19 cellular contexts compared by ENCODE assay signal in the genomic region with DNA sequence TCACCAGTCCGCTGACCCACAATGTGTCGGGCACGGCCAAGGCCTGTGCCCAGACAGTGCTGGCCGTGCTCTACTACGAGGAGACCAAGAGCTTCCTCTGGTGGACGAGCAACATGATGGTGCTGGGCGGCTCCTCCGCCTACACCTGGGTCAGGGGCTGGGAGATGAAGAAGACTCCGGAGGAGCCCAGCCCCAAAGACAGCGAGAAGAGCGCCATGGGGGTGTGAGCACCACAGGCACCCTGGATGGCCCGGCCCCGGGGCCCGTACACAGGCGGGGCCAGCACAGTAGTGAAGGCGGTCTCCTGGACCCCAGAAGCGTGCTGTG.
"Had no signal": no experiment of that assay in that cellular context is flagged by ENCODE, and none has a peak within 500 bp of the region (broad histone marks: within the 10 kb centered on the region; RNA-seq: fewer than 3 reads in every experiment).

No MANE protein-coding gene starts in this region.

- H3K27me3 Mint-ChIP-seq: dendritic cell treated with granulocyte-macrophage colony-stimulating factor and Interleukin-4, amounts not matched to agents 40 ng/mL and 50 ng/mL, for 4 days had no signal

- H3K9me3 Mint-ChIP-seq: dendritic cell treated with granulocyte-macrophage colony-stimulating factor and Interleukin-4, amounts not matched to agents 40 ng/mL and 50 ng/mL, for 4 days; endodermal cell; natural killer cell; stimulated activated effector memory CD8-positive, alpha-beta T cell treated with anti-CD3 and anti-CD28 coated beads, Interleukin-12 subunit alpha, Interleukin-12 subunit beta, amount 100 ng/mL, for 72 hours had no signal

- H3K27ac Mint-ChIP-seq: dendritic cell treated with granulocyte-macrophage colony-stimulating factor and Interleukin-4, amounts not matched to agents 40 ng/mL and 50 ng/mL, for 4 days; endodermal cell; stimulated activated effector memory CD8-positive, alpha-beta T cell treated with anti-CD3 and anti-CD28 coated beads, Interleukin-12 subunit alpha, Interleukin-12 subunit beta, amount 100 ng/mL, for 72 hours had no signal

- H3K4me3 Mint-ChIP-seq: dendritic cell treated with granulocyte-macrophage colony-stimulating factor and Interleukin-4, amounts not matched to agents 40 ng/mL and 50 ng/mL, for 4 days; endodermal cell; natural killer cell; stimulated activated effector memory CD8-positive, alpha-beta T cell treated with anti-CD3 and anti-CD28 coated beads, Interleukin-12 subunit alpha, Interleukin-12 subunit beta, amount 100 ng/mL, for 72 hours had no signal

- ATAC-seq: esophagus mucosa; gastrocnemius medialis; left colon; natural killer cell; stimulated activated effector memory CD8-positive, alpha-beta T cell treated with anti-CD3 and anti-CD28 coated beads, Interleukin-12 subunit alpha, Interleukin-12 subunit beta, amount 100 ng/mL, for 72 hours; stimulated activated naive CD8-positive, alpha-beta T cell treated with anti-CD3 and anti-CD28 coated beads, Interleukin-15, Interleukin-2, amounts not matched to agents 100 U/mL and 50 U/mL, for 24 hours had no signal

- DNase-seq: colonic mucosa; effector CD8-positive, alpha-beta T cell; endodermal cell; foreskin fibroblast; gastrocnemius medialis; head of caudate nucleus; kidney glomerular epithelial cell; left colon; left ventricle myocardium inferior; natural killer cell; occipital lobe; right lobe of liver; stimulated activated CD4-positive, alpha-beta T cell treated with anti-CD3 and anti-CD28 coated beads, Interleukin-12 subunit alpha, Interleukin-12 subunit beta, amount 100 ng/mL, for 4 hours; stimulated activated CD4-positive, alpha-beta T cell treated with anti-CD3 and anti-CD28 coated beads, Interleukin-1b, Interleukin-23, amount 100 ng/mL, for 48 hours; stimulated activated CD4-positive, alpha-beta T cell treated with anti-CD3 and anti-CD28 coated beads, Interleukin-4, amount 100 ng/mL, for 24 hours; stimulated activated naive CD8-positive, alpha-beta T cell treated with anti-CD3 and anti-CD28 coated beads, Interleukin-15, Interleukin-2, amounts not matched to agents 100 U/mL and 50 U/mL, for 24 hours had no signal

- H3K36me3 Mint-ChIP-seq: natural killer cell had no signal
